In the genomic region with DNA sequence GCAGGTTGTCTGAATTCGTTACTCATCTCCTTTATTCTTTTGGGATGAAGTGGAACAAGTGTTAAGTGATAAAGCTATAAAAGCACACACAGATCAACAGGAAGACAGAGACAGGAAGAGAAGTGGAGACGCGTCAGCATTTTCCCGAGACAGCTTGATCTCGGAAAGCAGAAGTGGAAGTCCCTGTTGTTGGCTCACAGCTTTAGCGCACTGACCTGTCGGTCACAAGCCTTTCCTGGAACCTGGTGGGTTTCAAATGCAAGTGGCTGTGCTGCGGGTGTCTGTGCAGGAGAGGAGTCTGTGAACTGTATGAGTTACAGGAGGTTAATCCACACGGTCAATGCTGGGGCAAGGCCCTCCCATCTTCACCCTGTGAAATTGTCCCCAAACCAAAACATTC, we compare ENCODE assay signal across 1 cellular context.
TF ChIP-seq lines count a peak whose summit lies in the region.

No MANE protein-coding gene starts in this region.

TF ChIP-seq in H1, 55 proteins besides CTCF, POLR2A, EP300 and RAD21 (continued from another document):
- TF ChIP-seq POLR2AphosphoS5 (IDR thresholded peaks at IDR 0.05; ENCODE audit: low read depth, low read length): 0 out of 2 replicates have a peak, but pooled peaks have one; percentile 47
